8 cellular contexts compared by ENCODE assay signal in the genomic region with DNA sequence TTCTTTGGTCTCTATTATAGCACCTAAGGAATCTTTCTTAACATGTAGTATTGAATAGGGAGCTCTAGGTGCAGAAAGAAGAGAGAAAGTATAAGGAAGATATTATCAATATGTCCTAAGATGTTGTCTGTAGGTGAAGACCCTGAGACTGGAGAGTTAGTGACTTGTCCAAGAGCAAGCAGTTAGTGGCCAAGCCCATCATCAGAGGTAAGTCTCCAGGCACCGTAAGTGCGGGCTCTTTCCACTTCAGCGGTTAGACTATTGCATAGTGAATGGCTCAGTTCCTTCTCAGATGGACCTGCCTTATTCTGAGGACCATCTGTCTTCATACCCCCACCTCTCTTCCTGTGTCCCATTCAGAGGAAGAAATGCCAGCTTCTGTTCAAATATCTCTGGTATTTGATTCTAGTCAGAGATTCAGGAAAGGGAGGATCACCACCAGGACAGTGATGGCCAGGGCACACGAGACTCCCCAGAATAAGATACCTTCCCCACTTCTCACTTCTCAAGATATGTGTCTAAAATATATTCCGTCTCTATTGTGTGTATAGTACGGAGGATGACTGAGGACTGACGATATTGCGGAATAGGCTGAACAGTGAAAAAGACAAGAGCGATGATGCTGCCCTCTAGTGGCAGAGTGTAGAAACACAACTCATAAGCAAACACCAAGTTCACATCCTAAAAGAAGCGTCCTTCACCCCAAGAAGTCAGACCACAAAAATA. TPM values are rescaled to one million over a fixed set of nuclear protein-coding genes. Genes with fewer than 3 reads are reported as not detected.
DNase-seq lines count a peak whose midpoint lies in the region; ATAC-seq, FAIRE-seq and TF ChIP-seq lines count a peak whose summit lies in the region.

No MANE protein-coding gene starts in this region.

- ATAC-seq in gastroesophageal sphincter (peak; percentile 68), pancreas (peak; percentile 77 to 99 (median 94)), aorta (ENCODE audit: low FRiP score) (peak; percentile 92)

- peaks cover 7% of the 10 kb centered on the region; the same call in 1 of the 2 replicates for H3K9me3 ChIP-seq in ES-I3 (ENCODE audit: control insufficient read depth, insufficient read depth, low read length)
- no peaks in the 10 kb centered on the region for H3K9me3 ChIP-seq in gastroesophageal sphincter
- no peaks in the 10 kb centered on the region for H3K9me3 ChIP-seq in pancreas
- no peaks in the 10 kb centered on the region for H3K9me3 ChIP-seq in aorta (ENCODE audit: control insufficient read depth, low read length)

- peak; percentile 83 for TF ChIP-seq CTCF in LNCaP clone FGC (IDR thresholded peaks at IDR 0.05; ENCODE audit: control insufficient read depth, extremely low read depth, insufficient read depth)
- TF ChIP-seq CTCF in gastroesophageal sphincter (IDR thresholded peaks at IDR 0.05): peak; percentile 86 to 89 (median 87)
- TF ChIP-seq CTCF in pancreas (IDR thresholded peaks at IDR 0.05): peak; percentile 84 to 89 (median 85)

- DNase-seq in H4 (ENCODE audit: low spot score): peak; percentile 59
- DNase-seq in LNCaP clone FGC (ENCODE audit: low read depth): peak; percentile 50
- peak; percentile 67 for DNase-seq in RPMI7951 (ENCODE audit: low read depth)
- DNase-seq in activated naive CD4-positive, alpha-beta T cell treated with Interleukin-2 at 50 U/mL for 16 hours: peak; percentile 45
- peak in 3 of 6 donors; percentile 32 to 69 (median 35) for DNase-seq in pancreas
- no peak for DNase-seq in aorta

- peak overlapping the region; percentile 34; the same call in 1 of the 2 replicates for H3K9ac ChIP-seq in ES-I3 (ENCODE audit: low read depth, low read length)

- 25 to 28% methylated on average over 8 to 10 of the region's 10 CpGs for WGBS in gastroesophageal sphincter (ENCODE audit: low coverage in 1 of 2), 2 donors
- WGBS in pancreas, 2 donors: 28 to 29% methylated on average over 10 of the region's 10 CpGs
- WGBS in aorta, 2 donors: 24 to 30% methylated on average over 10 of the region's 10 CpGs

- no peak for TF ChIP-seq POLR2A in gastroesophageal sphincter (IDR thresholded peaks at IDR 0.05)

- H3K4me1 ChIP-seq in ES-I3 (ENCODE audit: insufficient read depth, low read length): no peaks in the 10 kb centered on the region
- no peaks in the 10 kb centered on the region for H3K4me1 ChIP-seq in gastroesophageal sphincter
- H3K4me1 ChIP-seq in pancreas: peaks cover 0 to 5% (median 0%) of the 10 kb centered on the region in 3 donors
- H3K4me1 ChIP-seq in aorta (ENCODE audit: control insufficient read depth in 1 of 2, insufficient read depth in 2 of 2, low read length in 2 of 2): no peaks in the 10 kb centered on the region

- no peak overlapping the region for H3K4me3 ChIP-seq in LNCaP clone FGC (ENCODE audit: low read depth, low read length)
- H3K4me3 ChIP-seq in gastroesophageal sphincter: no peak overlapping the region
- H3K4me3 ChIP-seq in pancreas: no peak overlapping the region
- H3K4me3 ChIP-seq in aorta (ENCODE audit: low read length in 2 of 2): no peak overlapping the region

- H3K27me3 ChIP-seq in gastroesophageal sphincter (no peaks in the 10 kb centered on the region), pancreas (no peaks in the 10 kb centered on the region), aorta (ENCODE audit: control insufficient read depth in 1 of 2, insufficient read depth in 2 of 2, low read length in 1 of 2) (no peaks in the 10 kb centered on the region)

- H3K27ac ChIP-seq in gastroesophageal sphincter (no peak overlapping the region), pancreas (no peak overlapping the region), aorta (ENCODE audit: low read depth in 1 of 2, low read length in 2 of 2) (no peak overlapping the region)

- peak; percentile 53 for FAIRE-seq in pancreas (lab: Jason Lieb, UNC)

- no peak for TF ChIP-seq EP300 in gastroesophageal sphincter (IDR thresholded peaks at IDR 0.05)

- no peaks in the 10 kb centered on the region for H3K36me3 ChIP-seq in ES-I3 (ENCODE audit: insufficient read depth, low read length)
- H3K36me3 ChIP-seq in gastroesophageal sphincter: no peaks in the 10 kb centered on the region
- no peaks in the 10 kb centered on the region for H3K36me3 ChIP-seq in pancreas
- no peaks in the 10 kb centered on the region for H3K36me3 ChIP-seq in aorta (ENCODE audit: control insufficient read depth in 1 of 2, insufficient read depth in 2 of 2, low read length in 1 of 2)

- intact Hi-C loops in pancreas (cut with DNase I) (loop anchor here in 1 of 3 donors (10.0 kb wide), 1 partner anchor 125 kb away; no protein-coding TSS in a partner anchor), aorta (cut with DNase I) (loop anchor here (1.0 to 5.0 kb wide), 2 partner anchors 127 to 273 kb away; no protein-coding TSS in a partner anchor)

RNA-seq across cellular contexts. Expression of a gene that starts 19.1 kb away (rescaled TPM):
- not detected in 2 replicates for total RNA-seq in H4 (2014; rRNA removed; shearing (Covaris generic))
- total RNA-seq in RPMI7951 (2014; rRNA removed; shearing (Covaris generic)): not detected in 2 replicates
- total RNA-seq in gastroesophageal sphincter (under 1 TPM in 1 of 4 donors, not detected in 3; 0.13 TPM), pancreas (under 1 TPM in 1 of 6 donors, not detected in 5; 0.12 TPM), aorta (under 1 TPM in 1 of 2 donors, not detected in 1; 0.51 TPM)
- polyA plus RNA-seq in pancreas (not detected), aorta (1 to 10 TPM in 1 of 2 donors, under 1 TPM in 1; 0.08 to 1.4 TPM)

Comparison
In these comparisons a context has a peak if more than half of its experiments do, and no peak if none do; other contexts are left out.
1. DNase-seq: peak in H4 (single experiment), LNCaP clone FGC (single experiment), RPMI7951 (single experiment) and activated naive CD4-positive, alpha-beta T cell treated with Interleukin-2 at 50 U/mL for 16 hours (single experiment); none in aorta (0 of 2).
2. Peak in every context shown above with its lines, with median percentiles within 50 percentile points of each other: CTCF ChIP-seq and ATAC-seq.